Comparison of ENCODE assay signal across 4 cellular contexts in genomic region chr13:26111797-26112196, GRCh38. TPM values are rescaled to one million over a fixed set of nuclear protein-coding genes. Genes with fewer than 3 reads are reported as not detected.
"Had no signal": no experiment of that assay in that cellular context is flagged by ENCODE, and none has a peak within 500 bp of the region (broad histone marks: within the 10 kb centered on the region; RNA-seq: fewer than 3 reads in every experiment).

No MANE protein-coding gene starts in this region.

- H3K4me3 ChIP-seq: GM12878 had no signal

- ATAC-seq: GM12878 had no signal

- DNase-seq: GDM1, GF-D8 had no signal

RNA-seq across cellular contexts. Expression of gene SHISA2, which starts 60.0 kb away (rescaled TPM):
- total RNA-seq: G401 had no signal
